22 cellular contexts compared by ENCODE assay signal in genomic region chr1:208043690-208044089, GRCh38.
DNase-seq lines count a peak whose midpoint lies in the region; ATAC-seq and TF ChIP-seq lines count a peak whose summit lies in the region.
"Had no signal": no experiment of that assay in that cellular context is flagged by ENCODE, and none has a peak within 500 bp of the region (broad histone marks: within the 10 kb centered on the region; RNA-seq: fewer than 3 reads in every experiment).

No MANE protein-coding gene starts in this region.

- TF ChIP-seq CTCF in RWPE1 (conservative IDR thresholded peaks at IDR 0.05; ENCODE audit: low read depth), result no peak
- no peak for TF ChIP-seq CTCF in type B pancreatic cell (conservative IDR thresholded peaks at IDR 0.05)
- no peak for TF ChIP-seq CTCF in colonic mucosa (IDR thresholded peaks at IDR 0.05)

- no peaks in the 10 kb centered on the region for H3K27me3 ChIP-seq in colonic mucosa
- H3K27me3 ChIP-seq: tibial artery had no signal

- H3K27me3 Mint-ChIP-seq in type B pancreatic cell, result no peaks in the 10 kb centered on the region

- CTCF ChIA-PET in RWPE1 (lab: Yijun Ruan, JAX), result interaction anchor here (0.9 kb wide), 1 partner anchor 199 kb away, joined by 4 read pairs; no protein-coding TSS in a partner anchor

- no peaks in the 10 kb centered on the region for H3K4me1 ChIP-seq in colonic mucosa

- intact Hi-C loops in colonic mucosa (cut with DNase I), result no loop called here

- no peak overlapping the region for H3K9ac ChIP-seq in colonic mucosa (ENCODE audit: low read depth in 2 of 2, low read length in 2 of 2)

- ATAC-seq in left lobe of liver (peak; percentile 78), GM19467 (IDR thresholded peaks at IDR 0.05; ENCODE audit: unreplicated experiment) (no peak)
- ATAC-seq: GM12878, SK-N-SH treated with all-trans-retinoic acid at 6 μM for 48 hours had no signal

- no peaks in the 10 kb centered on the region for H3K9me3 ChIP-seq in colonic mucosa
- H3K9me3 ChIP-seq: tibial artery had no signal

- no peaks in the 10 kb centered on the region for H3K9me3 Mint-ChIP-seq in type B pancreatic cell
- H3K9me3 Mint-ChIP-seq: CD4-positive, alpha-beta memory T cell had no signal

- peak; percentile 21 for DNase-seq in NCI-H2196 (lab: John Stamatoyannopoulos, UW; ENCODE audit: unreplicated experiment)
- DNase-seq in NCI-H2196 treated with DMSO at 0.1 percent for 48 hours (lab: John Stamatoyannopoulos, UW; ENCODE audit: unreplicated experiment), result no peak
- DNase-seq in RWPE1 (ENCODE audit: low spot score), result no peak
- DNase-seq in left lobe of liver (ENCODE audit: low spot score), result peak; percentile 72
- no peak for DNase-seq in type B pancreatic cell (ENCODE audit: extremely low spot score, unreplicated experiment)
- DNase-seq in DMS53 (lab: John Stamatoyannopoulos, UW), result no peak
- no peak for DNase-seq in colonic mucosa
- DNase-seq: 8988T; activated CD4-positive, alpha-beta T cell treated with anti-CD3 and anti-CD28 coated beads, Interleukin-2, amount 50 U/mL, for 1 hour; activated naive CD4-positive, alpha-beta T cell treated with anti-CD3 and anti-CD28 coated beads, Interleukin-2, amount 50 U/mL, for 16 hours; activated T-cell treated with anti-CD3 and anti-CD28 coated beads for 4 hours; CD4-positive, alpha-beta memory T cell; KG1; NCI-H1436; NCI-H510A; nucleus accumbens; PC-9; stimulated activated CD4-positive, alpha-beta T cell treated with anti-CD3 and anti-CD28 coated beads, Interleukin-4, amount 100 ng/mL, for 24 hours; tibial artery had no signal

- H3K4me3 ChIP-seq in colonic mucosa, result no peak overlapping the region
- H3K4me3 ChIP-seq: GM12878, PC-9, tibial artery had no signal

- H3K27ac Mint-ChIP-seq in type B pancreatic cell, result peak overlapping the region; percentile 43
- H3K27ac Mint-ChIP-seq: CD4-positive, alpha-beta memory T cell had no signal

- H3K4me3 Mint-ChIP-seq in type B pancreatic cell, result no peak overlapping the region

- peaks cover 50% of the 10 kb centered on the region for H3K36me3 Mint-ChIP-seq in type B pancreatic cell

- H3K27ac ChIP-seq in RWPE1 (peak overlapping the region; percentile 3; the same call in 1 of the 2 replicates), colonic mucosa (no peak overlapping the region)
- H3K27ac ChIP-seq: PC-9, tibial artery had no signal

- POLR2A ChIA-PET in RWPE1 (lab: Yijun Ruan, JAX; ENCODE audit: low non-redundant PET), result no interaction called here

- peaks cover 5% of the 10 kb centered on the region for H3K36me3 ChIP-seq in colonic mucosa

- H3K4me1 Mint-ChIP-seq in type B pancreatic cell (ENCODE audit: unreplicated experiment), result peaks cover 26% of the 10 kb centered on the region

Comparison
In these comparisons a context has a peak if more than half of its experiments do, and no peak if none do; other contexts are left out.
1. DNase-seq: peak in NCI-H2196 (single experiment) and left lobe of liver (single experiment); none in NCI-H2196 treated with DMSO at 0.1 percent for 48 hours (single experiment), RWPE1 (single experiment), type B pancreatic cell (single experiment), DMS53 (single experiment) and colonic mucosa (single experiment).